Comparison of ENCODE assay signal across 9 cellular contexts in genomic region chr12:42372154-42372791, GRCh38. TPM values are rescaled to one million over a fixed set of nuclear protein-coding genes. Genes with fewer than 3 reads are reported as not detected.
A peak's percentile ranks its signal among the peaks of the same experiment; 100 is the strongest.
DNase-seq lines count a peak whose midpoint lies in the region; ATAC-seq and TF ChIP-seq lines count a peak whose summit lies in the region.
"Had no signal": no experiment of that assay in that cellular context is flagged by ENCODE, and none has a peak within 500 bp of the region (broad histone marks: within the 10 kb centered on the region; RNA-seq: fewer than 3 reads in every experiment).

No MANE protein-coding gene starts in this region.

- H3K4me1 Mint-ChIP-seq in stimulated activated effector memory CD8-positive, alpha-beta T cell treated with anti-CD3 and anti-CD28 coated beads, Interleukin-12 subunit alpha, Interleukin-12 subunit beta, amount 100 ng/mL, for 72 hours, result no peaks in the 10 kb centered on the region

- intact Hi-C loops in adrenal gland (cut with DNase I), result no loop called here

- H3K27me3 ChIP-seq in adrenal gland, result no peaks in the 10 kb centered on the region

- no peaks in the 10 kb centered on the region for H3K4me1 ChIP-seq in adrenal gland (replicated peaks in 1 of 2)

- peak; percentile 70 to 87 for ATAC-seq in activated CD4-positive, CD25-positive, alpha-beta regulatory T cell treated with anti-CD3 and anti-CD28 coated beads, Interleukin-2, amount 50 U/mL, for 24 hours
- ATAC-seq in GM19468 (IDR thresholded peaks at IDR 0.05; ENCODE audit: extremely low read depth, unreplicated experiment), result peak; percentile 76
- peak; percentile 88 for ATAC-seq in HG03442 (IDR thresholded peaks at IDR 0.05; ENCODE audit: unreplicated experiment)
- peak; percentile 86 for ATAC-seq in stimulated activated effector memory CD8-positive, alpha-beta T cell treated with anti-CD3 and anti-CD28 coated beads, Interleukin-12 subunit alpha, Interleukin-12 subunit beta, amount 100 ng/mL, for 72 hours

- 88 to 93% (median 90%) methylated on average over 2 of the region's 2 CpGs for WGBS in adrenal gland, 4 donors

- TF ChIP-seq POLR2A in adrenal gland (IDR thresholded peaks at IDR 0.05), result no peak

- peak; percentile 49 to 79 (median 68) for TF ChIP-seq CTCF in adrenal gland (IDR thresholded peaks at IDR 0.05)

- no peak overlapping the region for H3K27ac Mint-ChIP-seq in stimulated activated effector memory CD8-positive, alpha-beta T cell treated with anti-CD3 and anti-CD28 coated beads, Interleukin-12 subunit alpha, Interleukin-12 subunit beta, amount 100 ng/mL, for 72 hours

- H3K4me3 Mint-ChIP-seq in stimulated activated effector memory CD8-positive, alpha-beta T cell treated with anti-CD3 and anti-CD28 coated beads, Interleukin-12 subunit alpha, Interleukin-12 subunit beta, amount 100 ng/mL, for 72 hours, result no peak overlapping the region

- H3K36me3 Mint-ChIP-seq in stimulated activated effector memory CD8-positive, alpha-beta T cell treated with anti-CD3 and anti-CD28 coated beads, Interleukin-12 subunit alpha, Interleukin-12 subunit beta, amount 100 ng/mL, for 72 hours, result peaks cover 47% of the 10 kb centered on the region

- no peak overlapping the region for H3K27ac ChIP-seq in adrenal gland
- H3K27ac ChIP-seq: epithelial cell of prostate had no signal

- no peaks in the 10 kb centered on the region for H3K9me3 Mint-ChIP-seq in stimulated activated effector memory CD8-positive, alpha-beta T cell treated with anti-CD3 and anti-CD28 coated beads, Interleukin-12 subunit alpha, Interleukin-12 subunit beta, amount 100 ng/mL, for 72 hours

- no peak overlapping the region for H3K4me3 ChIP-seq in adrenal gland

- peaks cover 0 to 3% of the 10 kb centered on the region in 2 donors for H3K36me3 ChIP-seq in adrenal gland (replicated peaks in 1 of 2)

- no peaks in the 10 kb centered on the region for H3K9me3 ChIP-seq in adrenal gland (replicated peaks in 1 of 3)

- DNase-seq in activated CD4-positive, CD25-positive, alpha-beta regulatory T cell treated with anti-CD3 and anti-CD28 coated beads, Interleukin-2, amount 50 U/mL, for 72 hours, result no peak
- DNase-seq in NCI-H345 (lab: John Stamatoyannopoulos, UW) (peak; percentile 6), adrenal gland (peak in 2 of 7 donors; percentile 15 to 25), hepatic stellate cell (ENCODE audit: low spot score) (peak; percentile 34)
- peak in 1 of 2 donors; percentile 11 for DNase-seq in stimulated activated effector memory CD8-positive, alpha-beta T cell treated with anti-CD3 and anti-CD28 coated beads, Interleukin-12 subunit alpha, Interleukin-12 subunit beta, amount 100 ng/mL, for 72 hours (ENCODE audit: low spot score in 2 of 2)

RNA-seq across cellular contexts. Expression of gene PPHLN1, which starts 46.3 kb away (rescaled TPM):
- 10 to 100 TPM; 34.0 to 74.4 (median 52.6) TPM for total RNA-seq in adrenal gland
- 10 to 100 TPM; 22.5 to 71.1 (median 33.6) TPM for polyA plus RNA-seq in adrenal gland

RNA-seq across cellular contexts. Expression of gene ZCRB1, which starts 46.4 kb away (rescaled TPM):
- total RNA-seq in adrenal gland, result 10 to 100 TPM; 23.5 to 65.2 (median 50.6) TPM
- 100 to 1,000 TPM in 1 of 3 donors, 10 to 100 TPM in 2; 73.3 to 110 (median 95.9) TPM for polyA plus RNA-seq in adrenal gland
